13 cellular contexts compared by ENCODE assay signal in the genomic region with DNA sequence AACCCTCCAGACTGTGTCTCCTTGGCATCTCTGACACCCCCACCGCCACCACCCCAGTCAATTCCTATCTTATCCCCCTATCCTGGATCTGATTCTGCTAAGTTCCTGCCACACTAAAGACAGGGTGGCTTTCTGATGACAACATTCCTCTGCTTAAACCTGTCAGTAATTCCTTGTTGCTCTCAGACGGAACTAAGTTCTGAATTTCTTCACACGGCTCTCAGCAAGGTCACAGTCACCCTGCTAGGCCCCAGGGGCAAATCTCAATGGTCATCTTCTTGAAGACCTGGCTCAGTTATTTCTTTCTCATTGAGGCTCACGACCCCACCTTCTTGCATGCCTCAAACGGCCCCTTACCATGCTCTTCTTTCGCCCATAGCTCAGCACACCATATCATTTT. TPM values are rescaled to one million over a fixed set of nuclear protein-coding genes. Genes with fewer than 3 reads are reported as not detected.
A peak's percentile ranks its signal among the peaks of the same experiment; 100 is the strongest.
DNase-seq lines count a peak whose midpoint lies in the region; TF ChIP-seq lines count a peak whose summit lies in the region.
"Had no signal": no experiment of that assay in that cellular context is flagged by ENCODE, and none has a peak within 500 bp of the region (broad histone marks: within the 10 kb centered on the region; RNA-seq: fewer than 3 reads in every experiment).

No MANE protein-coding gene starts in this region.

- peak overlapping the region; percentile 94 for H3K27ac ChIP-seq in mesenchymal stem cell (ENCODE audit: low read length, poor library complexity, severe bottlenecking)
- peak overlapping the region; percentile 74 to 76 for H3K27ac ChIP-seq in tibial artery

- no peak for TF ChIP-seq CTCF in tibial artery (IDR thresholded peaks at IDR 0.05)

- peak overlapping the region; percentile 38 for H4K8ac ChIP-seq in mesenchymal stem cell (ENCODE audit: low read length)

- H3K9me3 Mint-ChIP-seq in T-helper 1 cell treated with Interleukin-12 subunit alpha and Interleukin-12 subunit beta and Interleukin-4 antibody, amounts not matched to agents 30 μg/mL and 1 μg/mL, for 36 hours, result no peaks in the 10 kb centered on the region
- no peaks in the 10 kb centered on the region for H3K9me3 Mint-ChIP-seq in activated T-helper 2 cell treated with anti-CD3 and anti-CD28 coated beads, Interferon-gamma antibody, Interleukin-2, Interleukin-4, amounts not matched to agents 10 μg/mL and 5 μg/mL and 100 μg/mL, durations not matched to agents 14 hours and 24 hours and 36 hours

- H3K23ac ChIP-seq in mesenchymal stem cell (ENCODE audit: low read length in 2 of 2), result no peak overlapping the region

- peak overlapping the region in 1 of 2 experiments; percentile 20 for H3K4me3 ChIP-seq in mesenchymal stem cell (ENCODE audit: insufficient read depth in 1 of 2, low read depth in 1 of 2, low read length in 2 of 2)
- H3K4me3 ChIP-seq in tibial artery, result no peak overlapping the region
- H3K4me3 ChIP-seq: lung had no signal

- H3K79me1 ChIP-seq in mesenchymal stem cell (replicated peaks; ENCODE audit: low read length, poor library complexity, severe bottlenecking), result no peaks in the 10 kb centered on the region

- H3K27me3 Mint-ChIP-seq in T-helper 1 cell treated with Interleukin-12 subunit alpha and Interleukin-12 subunit beta and Interleukin-4 antibody, amounts not matched to agents 30 μg/mL and 1 μg/mL, for 36 hours (ENCODE audit: low read depth), result no peaks in the 10 kb centered on the region
- H3K27me3 Mint-ChIP-seq in activated T-helper 2 cell treated with anti-CD3 and anti-CD28 coated beads, Interferon-gamma antibody, Interleukin-2, Interleukin-4, amounts not matched to agents 10 μg/mL and 5 μg/mL and 100 μg/mL, durations not matched to agents 14 hours and 24 hours and 36 hours (ENCODE audit: low read depth), result no peaks in the 10 kb centered on the region

- peak overlapping the region; percentile 2 to 75 for H3K18ac ChIP-seq in mesenchymal stem cell (ENCODE audit: low read depth in 1 of 2, low read length in 2 of 2)

- no peak overlapping the region for H2AFZ ChIP-seq in mesenchymal stem cell (ENCODE audit: low read depth, low read length)

- H3K4me1 Mint-ChIP-seq in T-helper 1 cell treated with Interleukin-12 subunit alpha and Interleukin-12 subunit beta and Interleukin-4 antibody, amounts not matched to agents 30 μg/mL and 1 μg/mL, for 36 hours (ENCODE audit: low read depth), result peaks cover 66% of the 10 kb centered on the region
- peaks cover 72% of the 10 kb centered on the region for H3K4me1 Mint-ChIP-seq in activated T-helper 2 cell treated with anti-CD3 and anti-CD28 coated beads, Interferon-gamma antibody, Interleukin-2, Interleukin-4, amounts not matched to agents 10 μg/mL and 5 μg/mL and 100 μg/mL, durations not matched to agents 14 hours and 24 hours and 36 hours (ENCODE audit: low read depth)

- intact Hi-C loops in activated T-helper 2 cell treated with anti-CD3 and anti-CD28 coated beads, Interferon-gamma antibody, Interleukin-2, Interleukin-4, amounts not matched to agents 10 μg/mL and 5 μg/mL and 100 μg/mL, durations not matched to agents 14 hours and 24 hours and 36 hours (cut with micrococcal nuclease), result loop anchor here (5.0 to 10.0 kb wide), 5 partner anchors 166 to 1374 kb away; partner anchors contain the start of gene HSPH1
- intact Hi-C loops in tibial artery (cut with DNase I; ENCODE audit: low total_unique reads), result no loop called here

- H2BK15ac ChIP-seq in mesenchymal stem cell (ENCODE audit: low read depth, poor library complexity, severe bottlenecking), result no peak overlapping the region

- peak overlapping the region; percentile 80 for H2BK120ac ChIP-seq in mesenchymal stem cell (ENCODE audit: low read depth, low read length)

- DNase-seq in T-helper 1 cell (no peak), mesenchymal stem cell (no peak), tibial artery (no peak), DMS114 treated with DMSO at 0.1 percent for 48 hours (lab: John Stamatoyannopoulos, UW; ENCODE audit: unreplicated experiment) (no peak), cerebellum (ENCODE audit: low spot score) (no peak), NCI-H524 treated with DMSO at 0.1 percent for 48 hours (lab: John Stamatoyannopoulos, UW) (no peak)
- no peak for DNase-seq in activated T-helper 2 cell treated with anti-CD3 and anti-CD28 coated beads, Interferon-gamma antibody, Interleukin-2, Interleukin-4, amounts not matched to agents 10 μg/mL and 5 μg/mL and 100 μg/mL, durations not matched to agents 14 hours and 24 hours and 36 hours (ENCODE audit: low spot score)
- DNase-seq: activated gamma-delta T cell, cortex of kidney, NCI-H2029 had no signal

- H3K14ac ChIP-seq in mesenchymal stem cell (ENCODE audit: low read length in 2 of 2), result no peak overlapping the region

- H3K27me3 ChIP-seq in mesenchymal stem cell (ENCODE audit: control insufficient read depth in 1 of 2, insufficient read depth in 1 of 2, low read length in 2 of 2), result peaks cover 0 to 33% of the 10 kb centered on the region in 2 experiments
- no peaks in the 10 kb centered on the region for H3K27me3 ChIP-seq in tibial artery

- no peak overlapping the region for H3K9ac ChIP-seq in mesenchymal stem cell (ENCODE audit: low read length)

- no peak overlapping the region for H3K4me2 ChIP-seq in mesenchymal stem cell (ENCODE audit: low read length, poor library complexity, severe bottlenecking)

- H3K36me3 ChIP-seq in mesenchymal stem cell (ENCODE audit: control insufficient read depth in 1 of 2, insufficient read depth in 2 of 2, low read depth in 1 of 2, low read length in 2 of 2), result no peaks in the 10 kb centered on the region
- no peaks in the 10 kb centered on the region for H3K36me3 ChIP-seq in tibial artery

- H2BK5ac ChIP-seq in mesenchymal stem cell (ENCODE audit: low read depth, low read length, poor library complexity, severe bottlenecking), result no peak overlapping the region

- peak overlapping the region; percentile 52 to 85 for H3K4ac ChIP-seq in mesenchymal stem cell (ENCODE audit: low read depth in 1 of 2, low read length in 2 of 2)

- peak overlapping the region; percentile 68 for H3K4me3 Mint-ChIP-seq in T-helper 1 cell treated with Interleukin-12 subunit alpha and Interleukin-12 subunit beta and Interleukin-4 antibody, amounts not matched to agents 30 μg/mL and 1 μg/mL, for 36 hours
- H3K4me3 Mint-ChIP-seq in activated T-helper 2 cell treated with anti-CD3 and anti-CD28 coated beads, Interferon-gamma antibody, Interleukin-2, Interleukin-4, amounts not matched to agents 10 μg/mL and 5 μg/mL and 100 μg/mL, durations not matched to agents 14 hours and 24 hours and 36 hours (ENCODE audit: low read depth), result peak overlapping the region; percentile 9

- peaks cover 51% of the 10 kb centered on the region for H3K36me3 Mint-ChIP-seq in T-helper 1 cell treated with Interleukin-12 subunit alpha and Interleukin-12 subunit beta and Interleukin-4 antibody, amounts not matched to agents 30 μg/mL and 1 μg/mL, for 36 hours (ENCODE audit: low read depth)
- peaks cover 52% of the 10 kb centered on the region for H3K36me3 Mint-ChIP-seq in activated T-helper 2 cell treated with anti-CD3 and anti-CD28 coated beads, Interferon-gamma antibody, Interleukin-2, Interleukin-4, amounts not matched to agents 10 μg/mL and 5 μg/mL and 100 μg/mL, durations not matched to agents 14 hours and 24 hours and 36 hours (ENCODE audit: low read depth)

- H3K27ac Mint-ChIP-seq in T-helper 1 cell treated with Interleukin-12 subunit alpha and Interleukin-12 subunit beta and Interleukin-4 antibody, amounts not matched to agents 30 μg/mL and 1 μg/mL, for 36 hours, result peak overlapping the region; percentile 81
- H3K27ac Mint-ChIP-seq in activated T-helper 2 cell treated with anti-CD3 and anti-CD28 coated beads, Interferon-gamma antibody, Interleukin-2, Interleukin-4, amounts not matched to agents 10 μg/mL and 5 μg/mL and 100 μg/mL, durations not matched to agents 14 hours and 24 hours and 36 hours, result peak overlapping the region; percentile 72

- H4K91ac ChIP-seq in mesenchymal stem cell (ENCODE audit: low read length), result peak overlapping the region; percentile 2

- H2AK5ac ChIP-seq in mesenchymal stem cell (ENCODE audit: low read length, severe bottlenecking), result peak overlapping the region; percentile 92

- H3K4me1 ChIP-seq in mesenchymal stem cell (ENCODE audit: control insufficient read depth, insufficient read depth, low read depth, low read length) (peaks cover 33% of the 10 kb centered on the region), tibial artery (peaks cover 3 to 52% (median 37%) of the 10 kb centered on the region in 4 donors)

- WGBS in mesenchymal stem cell, result 51% methylated on average over 3 of the region's 6 CpGs

- peak overlapping the region; percentile 82 to 85 for H2BK12ac ChIP-seq in mesenchymal stem cell (ENCODE audit: low read length in 2 of 2)

- H3K9me3 ChIP-seq in mesenchymal stem cell (ENCODE audit: control insufficient read depth, low read length) (no peaks in the 10 kb centered on the region), tibial artery (no peaks in the 10 kb centered on the region)

RNA-seq across cellular contexts. Expression of gene ALOX5AP, which starts 7.6 kb away (rescaled TPM):
- total RNA-seq in activated T-helper 2 cell treated with anti-CD3 and anti-CD28 coated beads, Interferon-gamma antibody, Interleukin-2, Interleukin-4, amounts not matched to agents 10 μg/mL and 5 μg/mL and 100 μg/mL, durations not matched to agents 14 hours and 24 hours and 36 hours, result 40.9 and 43.9 TPM in 2 replicates
- 14.2 TPM for polyA plus RNA-seq in mesenchymal stem cell (2013, experiment 1 of 2)
- polyA plus RNA-seq in mesenchymal stem cell (2013, experiment 2 of 2), result 15.0 TPM
- total RNA-seq in cerebellum, result 2.8 TPM
- total RNA-seq: A673 had no signal

Comparison
In these comparisons a context has a peak if more than half of its experiments do, and no peak if none do; other contexts are left out.
1. RNA of gene ALOX5AP, which starts 7.6 kb away (total RNA-seq): 40.9 to 43.9 TPM in activated T-helper 2 cell treated with anti-CD3 and anti-CD28 coated beads, Interferon-gamma antibody, Interleukin-2, Interleukin-4, amounts not matched to agents 10 μg/mL and 5 μg/mL and 100 μg/mL, durations not matched to agents 14 hours and 24 hours and 36 hours; 2.8 TPM in cerebellum (single experiment); every median in the first group is over 10 times any median in the second.